12 cellular contexts compared by ENCODE assay signal in the genomic region with DNA sequence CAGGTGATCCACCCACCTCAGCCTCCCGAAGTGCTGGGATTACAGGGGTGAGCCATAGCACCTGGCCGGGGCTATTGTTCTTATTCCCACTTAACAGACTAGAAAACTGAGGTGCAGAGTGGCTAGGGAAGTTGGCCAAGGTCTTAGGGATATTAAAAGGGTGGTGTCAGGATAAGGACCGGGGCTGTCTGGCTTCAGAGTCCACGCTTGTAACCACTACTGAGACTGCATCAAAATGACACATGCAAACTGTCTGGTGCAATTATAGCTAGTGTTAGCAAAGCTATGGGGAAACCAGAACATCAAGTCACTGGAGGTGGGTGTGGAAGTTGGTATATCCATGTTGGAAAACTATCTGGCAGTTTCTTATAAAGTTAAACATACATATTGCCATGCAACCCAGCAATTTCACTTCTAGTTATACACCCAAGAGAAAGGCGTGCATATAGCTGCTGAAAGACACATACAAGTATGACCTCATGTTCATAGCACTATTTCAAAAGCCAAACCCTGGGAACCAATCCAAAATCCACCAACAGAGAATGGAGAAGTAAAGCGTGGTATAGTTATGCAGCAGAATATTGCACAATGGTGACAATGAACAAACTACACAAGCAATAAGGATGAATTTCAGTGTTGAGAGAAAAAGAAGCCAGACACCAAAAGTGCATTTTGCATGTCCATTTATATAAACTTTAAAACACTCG. TPM values are rescaled to one million over a fixed set of nuclear protein-coding genes. Genes with fewer than 3 reads are reported as not detected.
DNase-seq lines count a peak whose midpoint lies in the region; ATAC-seq and TF ChIP-seq lines count a peak whose summit lies in the region.
"Had no signal": no experiment of that assay in that cellular context is flagged by ENCODE, and none has a peak within 500 bp of the region (broad histone marks: within the 10 kb centered on the region; RNA-seq: fewer than 3 reads in every experiment).

No MANE protein-coding gene starts in this region.

- H3K4me2 ChIP-seq in mammary epithelial cell (ENCODE audit: insufficient read depth, low read depth, low read length) (peak overlapping the region; percentile 43), mesenchymal stem cell (ENCODE audit: low read length, poor library complexity, severe bottlenecking) (no peak overlapping the region), MM.1S (ENCODE audit: low read depth, low read length) (no peak overlapping the region)

- no peak overlapping the region for H3K4ac ChIP-seq in mesenchymal stem cell (ENCODE audit: low read depth in 1 of 2, low read length in 2 of 2)

- H3K27ac ChIP-seq in mammary epithelial cell (ENCODE audit: insufficient read depth, low read depth, low read length) = peak overlapping the region; percentile 26
- no peak overlapping the region for H3K27ac ChIP-seq in mesenchymal stem cell (ENCODE audit: low read length, poor library complexity, severe bottlenecking)
- H3K27ac ChIP-seq in MM.1S (ENCODE audit: low read length) = no peak overlapping the region
- H3K27ac ChIP-seq: testis had no signal

- no peak for ATAC-seq in GM19397 (IDR thresholded peaks at IDR 0.05; ENCODE audit: unreplicated experiment)

- no peaks in the 10 kb centered on the region for H3F3A ChIP-seq in MM.1S (ENCODE audit: insufficient read depth, low read length)

- CTCF ChIA-PET in mammary epithelial cell (lab: Charles Lee; ENCODE audit: low non-redundant PET) = interaction anchor here (0.5 to 1.1 kb wide), 3 partner anchors 10 to 1082 kb away, joined by 3 to 8 read pairs (median 3); partner anchors contain the start of gene DPY19L1

- H2BK5ac ChIP-seq in mesenchymal stem cell (ENCODE audit: low read depth, low read length, poor library complexity, severe bottlenecking) = no peak overlapping the region

- H3K79me1 ChIP-seq in mesenchymal stem cell (replicated peaks; ENCODE audit: low read length, poor library complexity, severe bottlenecking) = no peaks in the 10 kb centered on the region

- H3K14ac ChIP-seq in mesenchymal stem cell (ENCODE audit: low read length in 2 of 2) = no peak overlapping the region

- H4K20me1 ChIP-seq in mammary epithelial cell (ENCODE audit: insufficient read depth, low read length) (no peaks in the 10 kb centered on the region), MM.1S (ENCODE audit: insufficient read depth, low read length) (no peaks in the 10 kb centered on the region)

- H3K36me3 ChIP-seq in mammary epithelial cell (ENCODE audit: insufficient read depth, low read length) (no peaks in the 10 kb centered on the region), mesenchymal stem cell (ENCODE audit: control insufficient read depth in 1 of 2, insufficient read depth in 2 of 2, low read depth in 1 of 2, low read length in 2 of 2) (no peaks in the 10 kb centered on the region), MM.1S (replicated peaks; ENCODE audit: insufficient read depth, low read length) (no peaks in the 10 kb centered on the region)

- no peak overlapping the region for H2BK12ac ChIP-seq in mesenchymal stem cell (ENCODE audit: low read length in 2 of 2)

- no peaks in the 10 kb centered on the region for H3K9me3 ChIP-seq in mammary epithelial cell (replicated peaks; ENCODE audit: insufficient read depth, low read length)
- no peaks in the 10 kb centered on the region for H3K9me3 ChIP-seq in mesenchymal stem cell (ENCODE audit: control insufficient read depth, low read length)
- no peaks in the 10 kb centered on the region for H3K9me3 ChIP-seq in MM.1S (replicated peaks; ENCODE audit: insufficient read depth, low read length)
- H3K9me3 ChIP-seq: testis had no signal

- H2BK120ac ChIP-seq in mesenchymal stem cell (ENCODE audit: low read depth, low read length) = no peak overlapping the region

- peak; percentile 97 for DNase-seq in AG10803 (ENCODE audit: low read depth)
- DNase-seq in NB4 (ENCODE audit: low read depth) = peak; percentile 97
- peak; percentile 94 for DNase-seq in mammary epithelial cell
- peak; percentile 92 for DNase-seq in mesenchymal stem cell
- no peak for DNase-seq in MM.1S
- DNase-seq in stimulated activated CD8-positive, alpha-beta memory T cell treated with anti-CD3 and anti-CD28 coated beads, Interleukin-4, amount 100 ng/mL, for 48 hours = no peak
- DNase-seq in NCI-H146 treated with DMSO at 0.1 percent for 48 hours (lab: John Stamatoyannopoulos, UW; ENCODE audit: unreplicated experiment) = no peak
- DNase-seq: DND-41, H9, natural killer cell, testis had no signal

- intact Hi-C loops in mammary epithelial cell (cut with micrococcal nuclease) = loop anchor here (2.0 to 5.0 kb wide), 4 partner anchors 34 to 173 kb away; partner anchors contain the start of gene EEPD1

- H3K4me1 ChIP-seq in mammary epithelial cell (ENCODE audit: insufficient read depth, low read length) = peaks cover 42% of the 10 kb centered on the region
- peaks cover 10% of the 10 kb centered on the region for H3K4me1 ChIP-seq in mesenchymal stem cell (ENCODE audit: control insufficient read depth, insufficient read depth, low read depth, low read length)
- H3K4me1 ChIP-seq in MM.1S (ENCODE audit: low read length) = no peaks in the 10 kb centered on the region

- TF ChIP-seq POLR2A in NB4 (IDR thresholded peaks at IDR 0.05; ENCODE audit: extremely low read depth, insufficient read length) = no peak

- in situ Hi-C loops in mammary epithelial cell (cut with MboI; ENCODE audit: low sequenced_read_pairs in 2 of 2) = no loop called here

- H2BK15ac ChIP-seq in mesenchymal stem cell (ENCODE audit: low read depth, poor library complexity, severe bottlenecking) = no peak overlapping the region

- 33% methylated on average over 6 of the region's 7 CpGs for WGBS in mammary epithelial cell (ENCODE audit: low coverage, missing lambda C conversion rate)
- 93% methylated on average over 5 of the region's 7 CpGs for WGBS in mesenchymal stem cell

- H3K18ac ChIP-seq in mesenchymal stem cell (ENCODE audit: low read depth in 1 of 2, low read length in 2 of 2) = no peak overlapping the region

- no peaks in the 10 kb centered on the region for H3K9me2 ChIP-seq in MM.1S (replicated peaks; ENCODE audit: insufficient read depth, low read length)

- H3K9ac ChIP-seq in mammary epithelial cell (ENCODE audit: insufficient read depth, low read length) = no peak overlapping the region
- peak overlapping the region; percentile 35 for H3K9ac ChIP-seq in mesenchymal stem cell (ENCODE audit: low read length)
- H3K9ac ChIP-seq in MM.1S (ENCODE audit: low read length) = no peak overlapping the region

- dilution Hi-C loops in mammary epithelial cell (cut with HindIII; ENCODE audit: low sequenced_read_pairs) = loop anchor here (5.0 kb wide), 1 partner anchor 43 kb away; no protein-coding TSS in a partner anchor

- H3K79me2 ChIP-seq in mammary epithelial cell (ENCODE audit: insufficient read depth, low read length) (no peaks in the 10 kb centered on the region), MM.1S (ENCODE audit: low read length) (no peaks in the 10 kb centered on the region)

- no TSS peak for BruUV-seq in mammary epithelial cell (replicated peaks; lab: Mats Ljungman, UMichigan)

- H3K4me3 ChIP-seq in AG10803 (ENCODE audit: low read length) = no peak overlapping the region
- no peak overlapping the region for H3K4me3 ChIP-seq in NB4 (ENCODE audit: low read depth, low read length)
- no peak overlapping the region for H3K4me3 ChIP-seq in mammary epithelial cell (replicated peaks in 1 of 3; ENCODE audit: insufficient read depth in 1 of 3, low read depth in 2 of 3, low read length in 3 of 3)
- no peak overlapping the region for H3K4me3 ChIP-seq in mesenchymal stem cell (ENCODE audit: insufficient read depth in 1 of 2, low read depth in 1 of 2, low read length in 2 of 2)
- H3K4me3 ChIP-seq in MM.1S (ENCODE audit: low read length) = no peak overlapping the region
- H3K4me3 ChIP-seq: testis had no signal

- H3K27me3 ChIP-seq in mammary epithelial cell (ENCODE audit: insufficient read depth, low read length) = no peaks in the 10 kb centered on the region
- H3K27me3 ChIP-seq in mesenchymal stem cell (ENCODE audit: control insufficient read depth in 1 of 2, insufficient read depth in 1 of 2, low read length in 2 of 2) = no peaks in the 10 kb centered on the region
- H3K27me3 ChIP-seq in MM.1S (replicated peaks; ENCODE audit: insufficient read depth, low read length) = no peaks in the 10 kb centered on the region
- H3K27me3 ChIP-seq: testis had no signal

- no peak overlapping the region for H4K8ac ChIP-seq in mesenchymal stem cell (ENCODE audit: low read length)

- TF ChIP-seq CTCF in AG10803 (conservative IDR thresholded peaks at IDR 0.05; ENCODE audit: low read length) (no peak), NB4 (IDR thresholded peaks at IDR 0.05; ENCODE audit: low read depth, low read length) (no peak), mammary epithelial cell (conservative IDR thresholded peaks at IDR 0.05 in 1 of 2, IDR thresholded peaks at IDR 0.05 in 1 of 2; ENCODE audit: extremely low read depth in 1 of 2, insufficient read depth in 1 of 2, low read depth in 1 of 2, low read length in 2 of 2) (no peak), MM.1S (IDR thresholded peaks at IDR 0.05; ENCODE audit: low read length) (no peak)

- H2AK5ac ChIP-seq in mesenchymal stem cell (ENCODE audit: low read length, severe bottlenecking) = no peak overlapping the region

- no peak overlapping the region for H3K23ac ChIP-seq in mesenchymal stem cell (ENCODE audit: low read length in 2 of 2)

- H2AFZ ChIP-seq in mammary epithelial cell (ENCODE audit: low read depth, low read length) (no peak overlapping the region), mesenchymal stem cell (ENCODE audit: low read depth, low read length) (no peak overlapping the region), MM.1S (ENCODE audit: low read length) (no peak overlapping the region)

- no peak overlapping the region for H4K91ac ChIP-seq in mesenchymal stem cell (ENCODE audit: low read length)

RNA-seq across cellular contexts. Expression of gene EEPD1, which starts 33.9 kb away (rescaled TPM):
- total RNA-seq in mammary epithelial cell = 1 to 10 TPM; 1.9 to 2.0 TPM
- polyA plus RNA-seq in mammary epithelial cell = 1.5 TPM
- 0.21 TPM for polyA minus RNA-seq in mammary epithelial cell
- 5.2 TPM for polyA plus RNA-seq in mesenchymal stem cell (2013, experiment 1 of 2)
- polyA plus RNA-seq in mesenchymal stem cell (2013, experiment 2 of 2) = 4.3 TPM

Comparison
In these comparisons a context has a peak if more than half of its experiments do, and no peak if none do; other contexts are left out.
1. DNase-seq: peak in AG10803 (single experiment), NB4 (single experiment), mammary epithelial cell (single experiment) and mesenchymal stem cell (single experiment); none in MM.1S (single experiment), stimulated activated CD8-positive, alpha-beta memory T cell treated with anti-CD3 and anti-CD28 coated beads, Interleukin-4, amount 100 ng/mL, for 48 hours (single experiment) and NCI-H146 treated with DMSO at 0.1 percent for 48 hours (single experiment).